In genomic region chr7:40230086-40230485, GRCh38 we compare ENCODE assay signal across 18 cellular contexts.
A peak's percentile ranks its signal among the peaks of the same experiment; 100 is the strongest.
DNase-seq lines count a peak whose midpoint lies in the region; ATAC-seq, FAIRE-seq and TF ChIP-seq lines count a peak whose summit lies in the region.
"Had no signal": no experiment of that assay in that cellular context is flagged by ENCODE, and none has a peak within 500 bp of the region (broad histone marks: within the 10 kb centered on the region; RNA-seq: fewer than 3 reads in every experiment).

No MANE protein-coding gene starts in this region.

- no peak for TF ChIP-seq RAD21 in H1 (IDR thresholded peaks at IDR 0.05 in 1 of 2, conservative IDR thresholded peaks at IDR 0.05 in 1 of 2; ENCODE audit: low read depth in 2 of 2, low read length in 2 of 2)

- H3K18ac ChIP-seq in H1 (ENCODE audit: extremely low read depth, low read length) (no peak overlapping the region), mesendoderm (ENCODE audit: low read length) (no peak overlapping the region)

- H3K79me1 ChIP-seq in H1 (ENCODE audit: low read depth, low read length) (no peaks in the 10 kb centered on the region), mesendoderm (ENCODE audit: low read length) (no peaks in the 10 kb centered on the region)

- CTCF ChIA-PET in H1 (lab: Charles Lee; ENCODE audit: partially characterized antibody), result no interaction called here

- H2BK15ac ChIP-seq in H1 (ENCODE audit: low read length) (no peak overlapping the region), mesendoderm (replicated peaks; ENCODE audit: low read depth) (no peak overlapping the region)

- H4K5ac ChIP-seq in H1 (ENCODE audit: insufficient read length, low read depth, low read length) (no peak overlapping the region), mesendoderm (ENCODE audit: low read length) (no peak overlapping the region)

- H4K8ac ChIP-seq in H1 (ENCODE audit: extremely low read depth, insufficient read depth, low read length) (no peak overlapping the region), mesendoderm (ENCODE audit: low read depth, low read length) (no peak overlapping the region)

- peak; percentile 84 to 89 for DNase-seq in cardiac muscle cell (ENCODE audit: low read depth in 1 of 2, low spot score in 1 of 2)
- DNase-seq in cardiac septum (ENCODE audit: low spot score), result no peak
- no peak for DNase-seq in H1 (ENCODE audit: low read depth in 1 of 2, low spot score in 2 of 2)
- peak; percentile 86 for DNase-seq in mesendoderm
- no peak for DNase-seq in occipital lobe (lab: John Stamatoyannopoulos, UW)
- no peak for DNase-seq in RCC 7860 (ENCODE audit: low spot score)
- DNase-seq in testis, result no peak
- DNase-seq: AML-193, DMS79, NCI-H1417 treated with DMSO at 0.1 percent for 48 hours, NCI-H187 treated with DMSO at 0.1 percent for 48 hours, NCI-H526, SJCRH30 had no signal

- peak overlapping the region; percentile 95 for H3K27ac ChIP-seq in cardiac muscle cell
- no peak overlapping the region for H3K27ac ChIP-seq in H1 (ENCODE audit: low read depth, low read length)
- no peak overlapping the region for H3K27ac ChIP-seq in mesendoderm (ENCODE audit: low read depth, low read length)
- no peak overlapping the region for H3K27ac ChIP-seq in testis
- H3K27ac ChIP-seq: 22Rv1, C4-2B, KMS-11, SJCRH30 had no signal

- no peak overlapping the region for H3K4ac ChIP-seq in H1 (replicated peaks; ENCODE audit: insufficient read length, low read depth, low read length)
- H3K4ac ChIP-seq in mesendoderm (ENCODE audit: low read depth, low read length), result no peak overlapping the region

- no peak overlapping the region for H2BK20ac ChIP-seq in H1 (ENCODE audit: low read length)

- no peaks in the 10 kb centered on the region for H3K9me3 ChIP-seq in cardiac muscle cell (ENCODE audit: low read depth)
- no peaks in the 10 kb centered on the region for H3K9me3 ChIP-seq in H1 (ENCODE audit: insufficient read depth in 2 of 2, low read depth in 1 of 2, low read length in 1 of 2)
- H3K9me3 ChIP-seq in testis, result no peaks in the 10 kb centered on the region
- H3K9me3 ChIP-seq: SJCRH30 had no signal

- H3K79me2 ChIP-seq in H1 (ENCODE audit: control insufficient read depth in 1 of 2, insufficient read depth in 2 of 2, low read length in 2 of 2), result no peaks in the 10 kb centered on the region
- no peaks in the 10 kb centered on the region for H3K79me2 ChIP-seq in mesendoderm (ENCODE audit: control insufficient read depth, insufficient read depth, low read length)

- H3K23me2 ChIP-seq in H1 (ENCODE audit: low read depth, low read length), result no peaks in the 10 kb centered on the region

- H3K23ac ChIP-seq in H1 (ENCODE audit: insufficient read length) (no peak overlapping the region), mesendoderm (ENCODE audit: low read length) (no peak overlapping the region)

- no peak overlapping the region for H2BK12ac ChIP-seq in H1 (ENCODE audit: low read depth, low read length)

- H2BK5ac ChIP-seq in H1 (ENCODE audit: low read depth, low read length), result no peak overlapping the region
- H2BK5ac ChIP-seq in mesendoderm (ENCODE audit: low read length), result no peak overlapping the region

- TF ChIP-seq CTCF in cardiac muscle cell (IDR thresholded peaks at IDR 0.05; ENCODE audit: low read depth, low read length), result no peak
- no peak for TF ChIP-seq CTCF in H1 (IDR thresholded peaks at IDR 0.05; ENCODE audit: control extremely low read depth in 1 of 3, insufficient read depth in 1 of 3, low read depth in 1 of 3, low read length in 3 of 3)
- TF ChIP-seq CTCF in testis (IDR thresholded peaks at IDR 0.05), result no peak

- no peak overlapping the region for H2BK120ac ChIP-seq in H1 (replicated peaks; ENCODE audit: low read depth, low read length)
- no peak overlapping the region for H2BK120ac ChIP-seq in mesendoderm (ENCODE audit: low read depth, low read length)

- H3K36me3 ChIP-seq in cardiac muscle cell (no peaks in the 10 kb centered on the region), H1 (ENCODE audit: control insufficient read depth in 2 of 4, insufficient read depth in 4 of 4, low read length in 3 of 4) (no peaks in the 10 kb centered on the region), mesendoderm (ENCODE audit: control insufficient read depth, insufficient read depth, low read length) (no peaks in the 10 kb centered on the region), testis (ENCODE audit: low read depth, missing control alignments) (no peaks in the 10 kb centered on the region)
- H3K36me3 ChIP-seq: SJCRH30 had no signal

- no peak for FAIRE-seq in H1 (lab: Jason Lieb, UNC)
- FAIRE-seq in RCC 7860 (lab: Jason Lieb, UNC), result no peak
- FAIRE-seq: HepG2 had no signal

- H3K56ac ChIP-seq in H1 (replicated peaks; ENCODE audit: insufficient read length, low read depth, low read length), result no peak overlapping the region
- no peak overlapping the region for H3K56ac ChIP-seq in mesendoderm (ENCODE audit: low read length)

- H3K9ac ChIP-seq in H1 (replicated peaks in 1 of 4; ENCODE audit: extremely low read depth in 1 of 4, low read depth in 3 of 4, low read length in 3 of 4), result no peak overlapping the region
- no peak overlapping the region for H3K9ac ChIP-seq in mesendoderm (ENCODE audit: low read length)
- H3K9ac ChIP-seq: KMS-11 had no signal

- intact Hi-C loops in cardiac septum (cut with DNase I) (loop anchor here (5.0 kb wide), 1 partner anchor 1477 kb away; no protein-coding TSS in a partner anchor), testis (cut with DNase I; ENCODE audit: low total_unique reads) (no loop called here)

- H3K14ac ChIP-seq in H1 (ENCODE audit: insufficient read length), result no peak overlapping the region

- WGBS in H1 (ENCODE audit: extremely low coverage in 1 of 2, insufficient coverage in 1 of 2, insufficient read length in 1 of 2, insufficient replicate concordance in 2 of 2, low coverage in 1 of 2, low lambda C conversion rate in 2 of 2, missing lambda C conversion rate in 1 of 2), 2 experiments, result 68% methylated on average over 4 of the region's 4 CpGs; no CpG with 5 or more reads in 1 of the 2 experiments
- no CpG with 5 or more reads among the region's 4 CpGs for WGBS in mesendoderm (ENCODE audit: extremely low coverage, insufficient coverage, low lambda C conversion rate)
- 69 to 72% methylated on average over 4 of the region's 4 CpGs for WGBS in testis, 2 donors

- H3K4me2 ChIP-seq in H1 (ENCODE audit: insufficient read depth in 1 of 2, low read depth in 2 of 2, low read length in 2 of 2), result no peak overlapping the region
- H3K4me2 ChIP-seq in mesendoderm (ENCODE audit: low read length), result no peak overlapping the region
- H3K4me2 ChIP-seq: KMS-11 had no signal

- H3K4me3 ChIP-seq in cardiac muscle cell (no peak overlapping the region), H1 (ENCODE audit: extremely low read depth in 1 of 4, insufficient read depth in 2 of 4, low read depth in 3 of 4, low read length in 4 of 4) (no peak overlapping the region), mesendoderm (ENCODE audit: low read length) (no peak overlapping the region), testis (no peak overlapping the region)
- H3K4me3 ChIP-seq: SJCRH30 had no signal

- TF ChIP-seq EP300 in H1 (IDR thresholded peaks at IDR 0.05; ENCODE audit: borderline replicate concordance in 1 of 2, low read depth in 2 of 2, low read length in 2 of 2), result no peak

- no peak overlapping the region for H2AFZ ChIP-seq in H1 (ENCODE audit: low read length)

- POLR2A ChIA-PET in H1 (lab: Charles Lee; ENCODE audit: partially characterized antibody), result no interaction called here

- no peaks in the 10 kb centered on the region for H3K27me3 ChIP-seq in cardiac muscle cell
- H3K27me3 ChIP-seq in H1 (replicated peaks in 1 of 4; ENCODE audit: control insufficient read depth in 3 of 4, extremely low read depth in 1 of 4, insufficient read depth in 3 of 4, low read length in 3 of 4), result no peaks in the 10 kb centered on the region; a peak in 2 of 7 replicates
- H3K27me3 ChIP-seq in mesendoderm (ENCODE audit: insufficient read depth, low read length, poor library complexity), result no peaks in the 10 kb centered on the region
- H3K27me3 ChIP-seq in testis, result no peaks in the 10 kb centered on the region
- H3K27me3 ChIP-seq: SJCRH30 had no signal

- no peaks in the 10 kb centered on the region for H4K20me1 ChIP-seq in H1 (replicated peaks in 1 of 2; ENCODE audit: control insufficient read depth in 1 of 2, insufficient read depth in 2 of 2, low read length in 2 of 2)

- no peak for ATAC-seq in GM19467 (IDR thresholded peaks at IDR 0.05; ENCODE audit: unreplicated experiment)
- ATAC-seq: HepG2 had no signal

- H2AK5ac ChIP-seq in H1 (ENCODE audit: low read depth, low read length) (no peak overlapping the region), mesendoderm (ENCODE audit: low read length) (no peak overlapping the region)

- H3K4me1 ChIP-seq in cardiac muscle cell (ENCODE audit: low read depth) (peaks cover 29% of the 10 kb centered on the region), H1 (replicated peaks in 1 of 4; ENCODE audit: control insufficient read depth in 3 of 4, insufficient read depth in 4 of 4, low read length in 3 of 4) (no peaks in the 10 kb centered on the region), mesendoderm (ENCODE audit: control insufficient read depth, low read depth, low read length) (no peaks in the 10 kb centered on the region), testis (no peaks in the 10 kb centered on the region)
- H3K4me1 ChIP-seq: SJCRH30 had no signal

- no peak overlapping the region for H4K91ac ChIP-seq in H1 (replicated peaks; ENCODE audit: insufficient read length, low read length)

- TF ChIP-seq POLR2A in H1 (IDR thresholded peaks at IDR 0.05; ENCODE audit: control extremely low read depth in 1 of 2, low read depth in 2 of 2, low read length in 2 of 2), result no peak
- TF ChIP-seq POLR2A in testis (IDR thresholded peaks at IDR 0.05), result no peak

TF ChIP-seq in H1, 55 proteins besides CTCF, POLR2A, EP300 and RAD21:
- TF ChIP-seq BRCA1 (IDR thresholded peaks at IDR 0.05; ENCODE audit: low read depth, low read length), result no peak
- no peak for TF ChIP-seq CBX8 (IDR thresholded peaks at IDR 0.05; ENCODE audit: borderline replicate concordance, low read depth, low read length)
- peak; percentile 36; the same call in 1 of the 2 replicates for TF ChIP-seq USF2 (IDR thresholded peaks at IDR 0.05; ENCODE audit: low read length)
- 0 out of 2 replicates have a peak, but pooled peaks have one; percentile 36 for TF ChIP-seq POLR2AphosphoS5 (IDR thresholded peaks at IDR 0.05; ENCODE audit: low read depth, low read length)
- TF ChIP-seq CBX5 (IDR thresholded peaks at IDR 0.05; ENCODE audit: low read depth, low read length), result no peak

Comparison
In these comparisons a context has a peak if more than half of its experiments do, and no peak if none do; other contexts are left out.
1. DNase-seq: peak in cardiac muscle cell (2 of 2) and mesendoderm (single experiment); none in cardiac septum (single experiment), H1 (0 of 2), occipital lobe (single experiment), RCC 7860 (single experiment) and testis (single experiment).